Comparison of ENCODE assay signal across 23 cellular contexts in genomic region chr4:121614136-121614535, GRCh38.
"Had no signal": no experiment of that assay in that cellular context is flagged by ENCODE, and none has a peak within 500 bp of the region (broad histone marks: within the 10 kb centered on the region; RNA-seq: fewer than 3 reads in every experiment).

No MANE protein-coding gene starts in this region.

- H2AFZ ChIP-seq: neural progenitor cell had no signal

- H3K9me3 Mint-ChIP-seq: effector memory CD8-positive, alpha-beta T cell; mesothelial cell of epicardium; naive B cell; neural progenitor cell; stimulated activated effector memory CD8-positive, alpha-beta T cell treated with anti-CD3 and anti-CD28 coated beads, Interleukin-12 subunit alpha, Interleukin-12 subunit beta, amount 100 ng/mL, for 72 hours had no signal

- H3K36me3 Mint-ChIP-seq: mesothelial cell of epicardium; naive B cell; neural progenitor cell; stimulated activated effector memory CD8-positive, alpha-beta T cell treated with anti-CD3 and anti-CD28 coated beads, Interleukin-12 subunit alpha, Interleukin-12 subunit beta, amount 100 ng/mL, for 72 hours had no signal

- H3K4me3 Mint-ChIP-seq: effector memory CD8-positive, alpha-beta T cell; mesothelial cell of epicardium; naive B cell; nephron; neural progenitor cell; stimulated activated effector memory CD8-positive, alpha-beta T cell treated with anti-CD3 and anti-CD28 coated beads, Interleukin-12 subunit alpha, Interleukin-12 subunit beta, amount 100 ng/mL, for 72 hours had no signal

- H3K27ac ChIP-seq: esophagus squamous epithelium, lower lobe of right lung, neural progenitor cell, prostate gland, right atrium auricular region, stomach, tibial artery, upper lobe of left lung, uterus had no signal

- H3K9ac ChIP-seq: neural progenitor cell had no signal

- H3K27ac Mint-ChIP-seq: effector memory CD8-positive, alpha-beta T cell; mesothelial cell of epicardium; naive B cell; nephron; neural progenitor cell; stimulated activated effector memory CD8-positive, alpha-beta T cell treated with anti-CD3 and anti-CD28 coated beads, Interleukin-12 subunit alpha, Interleukin-12 subunit beta, amount 100 ng/mL, for 72 hours had no signal

- H3K9me3 ChIP-seq: esophagus squamous epithelium, lower lobe of right lung, mucosa of descending colon, prostate gland, right atrium auricular region, stomach, tibial artery, upper lobe of left lung, uterus had no signal

- H3K4me2 ChIP-seq: neural progenitor cell had no signal

- H3K27me3 ChIP-seq: esophagus squamous epithelium, neural progenitor cell, right atrium auricular region, stomach, tibial artery, upper lobe of left lung, uterus had no signal

- H3K36me3 ChIP-seq: esophagus squamous epithelium, lower lobe of right lung, neural progenitor cell, prostate gland, right atrium auricular region, stomach, tibial artery, upper lobe of left lung, uterus had no signal

- DNase-seq: cortex of kidney; effector memory CD8-positive, alpha-beta T cell; erythroblast; esophagus squamous epithelium; left ventricle myocardium superior; lower lobe of right lung; mucosa of descending colon; naive B cell; nucleus accumbens; stimulated activated CD4-positive, alpha-beta T cell treated with anti-CD3 and anti-CD28 coated beads, Interleukin-2, amount 100 ng/mL, for 24 hours; stimulated activated CD4-positive, alpha-beta T cell treated with anti-CD3 and anti-CD28 coated beads, Interleukin-4, amount 100 ng/mL, for 24 hours; stimulated activated naive CD4-positive, alpha-beta T cell treated with Interleukin-2 at 50 U/mL for 16 hours; stomach; tibial artery; uterus had no signal

- ATAC-seq: effector memory CD8-positive, alpha-beta T cell; left ventricle myocardium superior; lower lobe of right lung; mucosa of descending colon; sciatic nerve; stimulated activated effector memory CD8-positive, alpha-beta T cell treated with anti-CD3 and anti-CD28 coated beads, Interleukin-12 subunit alpha, Interleukin-12 subunit beta, amount 100 ng/mL, for 72 hours had no signal

- H3K4me1 Mint-ChIP-seq: naive B cell; nephron; neural progenitor cell; stimulated activated effector memory CD8-positive, alpha-beta T cell treated with anti-CD3 and anti-CD28 coated beads, Interleukin-12 subunit alpha, Interleukin-12 subunit beta, amount 100 ng/mL, for 72 hours had no signal

- H3K4me3 ChIP-seq: esophagus squamous epithelium, lower lobe of right lung, mucosa of descending colon, neural progenitor cell, prostate gland, right atrium auricular region, stomach, tibial artery, upper lobe of left lung, uterus had no signal

- H3K4me1 ChIP-seq: esophagus squamous epithelium, lower lobe of right lung, prostate gland, right atrium auricular region, stomach, tibial artery, upper lobe of left lung, uterus had no signal
